In the genomic region with DNA sequence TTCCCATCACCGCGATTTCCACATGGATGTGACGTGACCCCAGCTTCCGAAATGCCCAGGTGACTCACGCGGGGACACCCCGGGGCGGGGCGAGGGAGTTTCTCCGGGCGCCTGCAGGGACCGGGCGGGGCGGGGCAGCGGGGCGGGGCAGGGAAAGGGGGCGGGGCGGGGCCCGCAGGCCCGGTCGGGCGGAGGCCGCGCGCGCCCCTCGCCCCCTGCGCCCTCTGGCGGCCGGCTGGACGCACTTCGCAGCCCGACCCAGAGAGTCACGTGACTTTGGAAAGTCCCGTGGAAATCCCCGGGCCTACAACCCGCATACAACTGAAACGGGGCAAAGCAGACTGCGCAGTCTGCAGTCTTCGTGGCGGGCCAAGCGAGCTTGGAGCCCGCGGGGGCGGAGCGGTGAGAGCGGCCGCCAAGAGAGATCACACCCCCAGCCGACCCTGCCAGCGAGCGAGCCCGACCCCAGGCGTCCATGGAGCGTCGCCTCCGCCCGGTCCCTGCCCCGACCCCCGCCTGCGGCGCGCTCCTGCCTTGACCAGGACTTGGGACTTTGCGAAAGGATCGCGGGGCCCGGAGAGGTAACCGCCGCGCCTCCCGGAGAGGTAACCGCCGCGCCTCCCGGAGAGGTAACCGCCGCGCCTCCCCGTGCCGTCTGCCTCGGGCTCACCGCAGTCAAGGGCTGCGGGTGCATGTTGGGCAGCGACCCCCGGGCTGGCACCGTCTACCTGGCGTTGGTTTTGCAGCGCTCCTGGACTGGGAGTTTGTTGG, we compare ENCODE assay signal across 1 cellular context.
TF ChIP-seq lines count a peak whose summit lies in the region.

A gene (plus strand): TSS at position 346 of the 771 bp plus-strand sequence. CDS start 3,969 bp downstream, outside the sequence.

TF ChIP-seq in K562, 482 proteins besides CTCF, POLR2A, EP300 and RAD21 (continued from another document and continues in another):
- TF ChIP-seq NCOA6 (IDR thresholded peaks at IDR 0.05) (peak; percentile 81; the same call in 1 of the 2 replicates), MAZ (CRISPR knock-in tag; conservative IDR thresholded peaks at IDR 0.05 in 1 of 2, IDR thresholded peaks at IDR 0.05 in 1 of 2) (peak; percentile 74 to 86; a peak in 3 of 4 replicates), MTA3 (IDR thresholded peaks at IDR 0.05; ENCODE audit: borderline replicate concordance) (peak; percentile 34; the same call in 1 of the 2 replicates), CREB1 (IDR thresholded peaks at IDR 0.05) (peak; percentile 32), CREB1 (CRISPR knock-in tag; IDR thresholded peaks at IDR 0.05) (peak; percentile 61), ZNF121 (CRISPR knock-in tag; conservative IDR thresholded peaks at IDR 0.05) (no peak), MEF2D (tag; conservative IDR thresholded peaks at IDR 0.05; ENCODE audit: low read depth) (no peak), TBP (optimal IDR thresholded peaks at IDR 0.05; ENCODE audit: low read depth, low read length) (peak; percentile 60), ZNF239 (CRISPR knock-in tag; IDR thresholded peaks at IDR 0.05) (no peak; the same call in 1 of the 2 replicates), GTF2A2 (tag; IDR thresholded peaks at IDR 0.05) (0 out of 2 replicates have a peak, but pooled peaks have one; percentile 28), CHCHD3 (CRISPR knock-in tag; IDR thresholded peaks at IDR 0.05) (no peak), NR2C2 (CRISPR knock-in tag; IDR thresholded peaks at IDR 0.05) (no peak; the same call in 1 of the 2 replicates), NR2C2 (tag; IDR thresholded peaks at IDR 0.05) (peak; percentile 53; the same call in 1 of the 2 replicates), SP1 (CRISPR knock-in tag; IDR thresholded peaks at IDR 0.05) (peak; percentile 59; the same call in 1 of the 2 replicates), ZNF766 (CRISPR knock-in tag; conservative IDR thresholded peaks at IDR 0.05) (peak; percentile 72; the same call in 1 of the 2 replicates), RAD51 (IDR thresholded peaks at IDR 0.05; ENCODE audit: borderline replicate concordance, low read depth) (peak; percentile 99), SMAD4 (CRISPR knock-in tag; conservative IDR thresholded peaks at IDR 0.05) (peak; percentile 72)
- TF ChIP-seq, protein P1, sequence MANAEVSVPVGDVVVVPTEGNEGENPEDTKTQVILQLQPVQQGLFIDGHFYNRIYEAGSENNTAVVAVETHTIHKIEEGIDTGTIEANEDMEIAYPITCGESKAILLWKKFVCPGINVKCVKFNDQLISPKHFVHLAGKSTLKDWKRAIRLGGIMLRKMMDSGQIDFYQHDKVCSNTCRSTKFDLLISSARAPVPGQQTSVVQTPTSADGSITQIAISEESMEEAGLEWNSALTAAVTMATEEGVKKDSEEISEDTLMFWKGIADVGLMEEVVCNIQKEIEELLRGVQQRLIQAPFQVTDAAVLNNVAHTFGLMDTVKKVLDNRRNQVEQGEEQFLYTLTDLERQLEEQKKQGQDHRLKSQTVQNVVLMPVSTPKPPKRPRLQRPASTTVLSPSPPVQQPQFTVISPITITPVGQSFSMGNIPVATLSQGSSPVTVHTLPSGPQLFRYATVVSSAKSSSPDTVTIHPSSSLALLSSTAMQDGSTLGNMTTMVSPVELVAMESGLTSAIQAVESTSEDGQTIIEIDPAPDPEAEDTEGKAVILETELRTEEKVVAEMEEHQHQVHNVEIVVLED (CRISPR knock-in tag; IDR thresholded peaks at IDR 0.05): peak; percentile 40; the same call in 1 of the 2 replicates
- TF ChIP-seq, protein P2, sequence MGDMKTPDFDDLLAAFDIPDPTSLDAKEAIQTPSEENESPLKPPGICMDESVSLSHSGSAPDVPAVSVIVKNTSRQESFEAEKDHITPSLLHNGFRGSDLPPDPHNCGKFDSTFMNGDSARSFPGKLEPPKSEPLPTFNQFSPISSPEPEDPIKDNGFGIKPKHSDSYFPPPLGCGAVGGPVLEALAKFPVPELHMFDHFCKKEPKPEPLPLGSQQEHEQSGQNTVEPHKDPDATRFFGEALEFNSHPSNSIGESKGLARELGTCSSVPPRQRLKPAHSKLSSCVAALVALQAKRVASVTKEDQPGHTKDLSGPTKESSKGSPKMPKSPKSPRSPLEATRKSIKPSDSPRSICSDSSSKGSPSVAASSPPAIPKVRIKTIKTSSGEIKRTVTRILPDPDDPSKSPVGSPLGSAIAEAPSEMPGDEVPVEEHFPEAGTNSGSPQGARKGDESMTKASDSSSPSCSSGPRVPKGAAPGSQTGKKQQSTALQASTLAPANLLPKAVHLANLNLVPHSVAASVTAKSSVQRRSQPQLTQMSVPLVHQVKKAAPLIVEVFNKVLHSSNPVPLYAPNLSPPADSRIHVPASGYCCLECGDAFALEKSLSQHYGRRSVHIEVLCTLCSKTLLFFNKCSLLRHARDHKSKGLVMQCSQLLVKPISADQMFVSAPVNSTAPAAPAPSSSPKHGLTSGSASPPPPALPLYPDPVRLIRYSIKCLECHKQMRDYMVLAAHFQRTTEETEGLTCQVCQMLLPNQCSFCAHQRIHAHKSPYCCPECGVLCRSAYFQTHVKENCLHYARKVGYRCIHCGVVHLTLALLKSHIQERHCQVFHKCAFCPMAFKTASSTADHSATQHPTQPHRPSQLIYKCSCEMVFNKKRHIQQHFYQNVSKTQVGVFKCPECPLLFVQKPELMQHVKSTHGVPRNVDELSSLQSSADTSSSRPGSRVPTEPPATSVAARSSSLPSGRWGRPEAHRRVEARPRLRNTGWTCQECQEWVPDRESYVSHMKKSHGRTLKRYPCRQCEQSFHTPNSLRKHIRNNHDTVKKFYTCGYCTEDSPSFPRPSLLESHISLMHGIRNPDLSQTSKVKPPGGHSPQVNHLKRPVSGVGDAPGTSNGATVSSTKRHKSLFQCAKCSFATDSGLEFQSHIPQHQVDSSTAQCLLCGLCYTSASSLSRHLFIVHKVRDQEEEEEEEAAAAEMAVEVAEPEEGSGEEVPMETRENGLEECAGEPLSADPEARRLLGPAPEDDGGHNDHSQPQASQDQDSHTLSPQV (IDR thresholded peaks at IDR 0.05): peak; percentile 43
- TF ChIP-seq, protein P3, sequence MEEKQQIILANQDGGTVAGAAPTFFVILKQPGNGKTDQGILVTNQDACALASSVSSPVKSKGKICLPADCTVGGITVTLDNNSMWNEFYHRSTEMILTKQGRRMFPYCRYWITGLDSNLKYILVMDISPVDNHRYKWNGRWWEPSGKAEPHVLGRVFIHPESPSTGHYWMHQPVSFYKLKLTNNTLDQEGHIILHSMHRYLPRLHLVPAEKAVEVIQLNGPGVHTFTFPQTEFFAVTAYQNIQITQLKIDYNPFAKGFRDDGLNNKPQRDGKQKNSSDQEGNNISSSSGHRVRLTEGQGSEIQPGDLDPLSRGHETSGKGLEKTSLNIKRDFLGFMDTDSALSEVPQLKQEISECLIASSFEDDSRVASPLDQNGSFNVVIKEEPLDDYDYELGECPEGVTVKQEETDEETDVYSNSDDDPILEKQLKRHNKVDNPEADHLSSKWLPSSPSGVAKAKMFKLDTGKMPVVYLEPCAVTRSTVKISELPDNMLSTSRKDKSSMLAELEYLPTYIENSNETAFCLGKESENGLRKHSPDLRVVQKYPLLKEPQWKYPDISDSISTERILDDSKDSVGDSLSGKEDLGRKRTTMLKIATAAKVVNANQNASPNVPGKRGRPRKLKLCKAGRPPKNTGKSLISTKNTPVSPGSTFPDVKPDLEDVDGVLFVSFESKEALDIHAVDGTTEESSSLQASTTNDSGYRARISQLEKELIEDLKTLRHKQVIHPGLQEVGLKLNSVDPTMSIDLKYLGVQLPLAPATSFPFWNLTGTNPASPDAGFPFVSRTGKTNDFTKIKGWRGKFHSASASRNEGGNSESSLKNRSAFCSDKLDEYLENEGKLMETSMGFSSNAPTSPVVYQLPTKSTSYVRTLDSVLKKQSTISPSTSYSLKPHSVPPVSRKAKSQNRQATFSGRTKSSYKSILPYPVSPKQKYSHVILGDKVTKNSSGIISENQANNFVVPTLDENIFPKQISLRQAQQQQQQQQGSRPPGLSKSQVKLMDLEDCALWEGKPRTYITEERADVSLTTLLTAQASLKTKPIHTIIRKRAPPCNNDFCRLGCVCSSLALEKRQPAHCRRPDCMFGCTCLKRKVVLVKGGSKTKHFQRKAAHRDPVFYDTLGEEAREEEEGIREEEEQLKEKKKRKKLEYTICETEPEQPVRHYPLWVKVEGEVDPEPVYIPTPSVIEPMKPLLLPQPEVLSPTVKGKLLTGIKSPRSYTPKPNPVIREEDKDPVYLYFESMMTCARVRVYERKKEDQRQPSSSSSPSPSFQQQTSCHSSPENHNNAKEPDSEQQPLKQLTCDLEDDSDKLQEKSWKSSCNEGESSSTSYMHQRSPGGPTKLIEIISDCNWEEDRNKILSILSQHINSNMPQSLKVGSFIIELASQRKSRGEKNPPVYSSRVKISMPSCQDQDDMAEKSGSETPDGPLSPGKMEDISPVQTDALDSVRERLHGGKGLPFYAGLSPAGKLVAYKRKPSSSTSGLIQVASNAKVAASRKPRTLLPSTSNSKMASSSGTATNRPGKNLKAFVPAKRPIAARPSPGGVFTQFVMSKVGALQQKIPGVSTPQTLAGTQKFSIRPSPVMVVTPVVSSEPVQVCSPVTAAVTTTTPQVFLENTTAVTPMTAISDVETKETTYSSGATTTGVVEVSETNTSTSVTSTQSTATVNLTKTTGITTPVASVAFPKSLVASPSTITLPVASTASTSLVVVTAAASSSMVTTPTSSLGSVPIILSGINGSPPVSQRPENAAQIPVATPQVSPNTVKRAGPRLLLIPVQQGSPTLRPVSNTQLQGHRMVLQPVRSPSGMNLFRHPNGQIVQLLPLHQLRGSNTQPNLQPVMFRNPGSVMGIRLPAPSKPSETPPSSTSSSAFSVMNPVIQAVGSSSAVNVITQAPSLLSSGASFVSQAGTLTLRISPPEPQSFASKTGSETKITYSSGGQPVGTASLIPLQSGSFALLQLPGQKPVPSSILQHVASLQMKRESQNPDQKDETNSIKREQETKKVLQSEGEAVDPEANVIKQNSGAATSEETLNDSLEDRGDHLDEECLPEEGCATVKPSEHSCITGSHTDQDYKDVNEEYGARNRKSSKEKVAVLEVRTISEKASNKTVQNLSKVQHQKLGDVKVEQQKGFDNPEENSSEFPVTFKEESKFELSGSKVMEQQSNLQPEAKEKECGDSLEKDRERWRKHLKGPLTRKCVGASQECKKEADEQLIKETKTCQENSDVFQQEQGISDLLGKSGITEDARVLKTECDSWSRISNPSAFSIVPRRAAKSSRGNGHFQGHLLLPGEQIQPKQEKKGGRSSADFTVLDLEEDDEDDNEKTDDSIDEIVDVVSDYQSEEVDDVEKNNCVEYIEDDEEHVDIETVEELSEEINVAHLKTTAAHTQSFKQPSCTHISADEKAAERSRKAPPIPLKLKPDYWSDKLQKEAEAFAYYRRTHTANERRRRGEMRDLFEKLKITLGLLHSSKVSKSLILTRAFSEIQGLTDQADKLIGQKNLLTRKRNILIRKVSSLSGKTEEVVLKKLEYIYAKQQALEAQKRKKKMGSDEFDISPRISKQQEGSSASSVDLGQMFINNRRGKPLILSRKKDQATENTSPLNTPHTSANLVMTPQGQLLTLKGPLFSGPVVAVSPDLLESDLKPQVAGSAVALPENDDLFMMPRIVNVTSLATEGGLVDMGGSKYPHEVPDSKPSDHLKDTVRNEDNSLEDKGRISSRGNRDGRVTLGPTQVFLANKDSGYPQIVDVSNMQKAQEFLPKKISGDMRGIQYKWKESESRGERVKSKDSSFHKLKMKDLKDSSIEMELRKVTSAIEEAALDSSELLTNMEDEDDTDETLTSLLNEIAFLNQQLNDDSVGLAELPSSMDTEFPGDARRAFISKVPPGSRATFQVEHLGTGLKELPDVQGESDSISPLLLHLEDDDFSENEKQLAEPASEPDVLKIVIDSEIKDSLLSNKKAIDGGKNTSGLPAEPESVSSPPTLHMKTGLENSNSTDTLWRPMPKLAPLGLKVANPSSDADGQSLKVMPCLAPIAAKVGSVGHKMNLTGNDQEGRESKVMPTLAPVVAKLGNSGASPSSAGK (IDR thresholded peaks at IDR 0.05): peak; percentile 50; the same call in 1 of the 2 replicates
- TF ChIP-seq, protein P4, sequence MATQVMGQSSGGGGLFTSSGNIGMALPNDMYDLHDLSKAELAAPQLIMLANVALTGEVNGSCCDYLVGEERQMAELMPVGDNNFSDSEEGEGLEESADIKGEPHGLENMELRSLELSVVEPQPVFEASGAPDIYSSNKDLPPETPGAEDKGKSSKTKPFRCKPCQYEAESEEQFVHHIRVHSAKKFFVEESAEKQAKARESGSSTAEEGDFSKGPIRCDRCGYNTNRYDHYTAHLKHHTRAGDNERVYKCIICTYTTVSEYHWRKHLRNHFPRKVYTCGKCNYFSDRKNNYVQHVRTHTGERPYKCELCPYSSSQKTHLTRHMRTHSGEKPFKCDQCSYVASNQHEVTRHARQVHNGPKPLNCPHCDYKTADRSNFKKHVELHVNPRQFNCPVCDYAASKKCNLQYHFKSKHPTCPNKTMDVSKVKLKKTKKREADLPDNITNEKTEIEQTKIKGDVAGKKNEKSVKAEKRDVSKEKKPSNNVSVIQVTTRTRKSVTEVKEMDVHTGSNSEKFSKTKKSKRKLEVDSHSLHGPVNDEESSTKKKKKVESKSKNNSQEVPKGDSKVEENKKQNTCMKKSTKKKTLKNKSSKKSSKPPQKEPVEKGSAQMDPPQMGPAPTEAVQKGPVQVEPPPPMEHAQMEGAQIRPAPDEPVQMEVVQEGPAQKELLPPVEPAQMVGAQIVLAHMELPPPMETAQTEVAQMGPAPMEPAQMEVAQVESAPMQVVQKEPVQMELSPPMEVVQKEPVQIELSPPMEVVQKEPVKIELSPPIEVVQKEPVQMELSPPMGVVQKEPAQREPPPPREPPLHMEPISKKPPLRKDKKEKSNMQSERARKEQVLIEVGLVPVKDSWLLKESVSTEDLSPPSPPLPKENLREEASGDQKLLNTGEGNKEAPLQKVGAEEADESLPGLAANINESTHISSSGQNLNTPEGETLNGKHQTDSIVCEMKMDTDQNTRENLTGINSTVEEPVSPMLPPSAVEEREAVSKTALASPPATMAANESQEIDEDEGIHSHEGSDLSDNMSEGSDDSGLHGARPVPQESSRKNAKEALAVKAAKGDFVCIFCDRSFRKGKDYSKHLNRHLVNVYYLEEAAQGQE (CRISPR knock-in tag; IDR thresholded peaks at IDR 0.05; ENCODE audit: low read depth): peak; percentile 81
- TF ChIP-seq, protein P5, sequence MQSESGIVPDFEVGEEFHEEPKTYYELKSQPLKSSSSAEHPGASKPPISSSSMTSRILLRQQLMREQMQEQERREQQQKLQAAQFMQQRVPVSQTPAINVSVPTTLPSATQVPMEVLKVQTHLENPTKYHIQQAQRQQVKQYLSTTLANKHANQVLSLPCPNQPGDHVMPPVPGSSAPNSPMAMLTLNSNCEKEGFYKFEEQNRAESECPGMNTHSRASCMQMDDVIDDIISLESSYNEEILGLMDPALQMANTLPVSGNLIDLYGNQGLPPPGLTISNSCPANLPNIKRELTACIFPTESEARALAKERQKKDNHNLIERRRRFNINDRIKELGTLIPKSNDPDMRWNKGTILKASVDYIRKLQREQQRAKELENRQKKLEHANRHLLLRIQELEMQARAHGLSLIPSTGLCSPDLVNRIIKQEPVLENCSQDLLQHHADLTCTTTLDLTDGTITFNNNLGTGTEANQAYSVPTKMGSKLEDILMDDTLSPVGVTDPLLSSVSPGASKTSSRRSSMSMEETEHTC (IDR thresholded peaks at IDR 0.05): peak; percentile 96
- TF ChIP-seq, protein P6, sequence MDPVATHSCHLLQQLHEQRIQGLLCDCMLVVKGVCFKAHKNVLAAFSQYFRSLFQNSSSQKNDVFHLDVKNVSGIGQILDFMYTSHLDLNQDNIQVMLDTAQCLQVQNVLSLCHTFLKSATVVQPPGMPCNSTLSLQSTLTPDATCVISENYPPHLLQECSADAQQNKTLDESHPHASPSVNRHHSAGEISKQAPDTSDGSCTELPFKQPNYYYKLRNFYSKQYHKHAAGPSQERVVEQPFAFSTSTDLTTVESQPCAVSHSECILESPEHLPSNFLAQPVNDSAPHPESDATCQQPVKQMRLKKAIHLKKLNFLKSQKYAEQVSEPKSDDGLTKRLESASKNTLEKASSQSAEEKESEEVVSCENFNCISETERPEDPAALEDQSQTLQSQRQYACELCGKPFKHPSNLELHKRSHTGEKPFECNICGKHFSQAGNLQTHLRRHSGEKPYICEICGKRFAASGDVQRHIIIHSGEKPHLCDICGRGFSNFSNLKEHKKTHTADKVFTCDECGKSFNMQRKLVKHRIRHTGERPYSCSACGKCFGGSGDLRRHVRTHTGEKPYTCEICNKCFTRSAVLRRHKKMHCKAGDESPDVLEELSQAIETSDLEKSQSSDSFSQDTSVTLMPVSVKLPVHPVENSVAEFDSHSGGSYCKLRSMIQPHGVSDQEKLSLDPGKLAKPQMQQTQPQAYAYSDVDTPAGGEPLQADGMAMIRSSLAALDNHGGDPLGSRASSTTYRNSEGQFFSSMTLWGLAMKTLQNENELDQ (CRISPR knock-in tag; IDR thresholded peaks at IDR 0.05; ENCODE audit: borderline replicate concordance): no peak; the same call in 1 of the 2 replicates
